14 cellular contexts compared by ENCODE assay signal in the genomic region with DNA sequence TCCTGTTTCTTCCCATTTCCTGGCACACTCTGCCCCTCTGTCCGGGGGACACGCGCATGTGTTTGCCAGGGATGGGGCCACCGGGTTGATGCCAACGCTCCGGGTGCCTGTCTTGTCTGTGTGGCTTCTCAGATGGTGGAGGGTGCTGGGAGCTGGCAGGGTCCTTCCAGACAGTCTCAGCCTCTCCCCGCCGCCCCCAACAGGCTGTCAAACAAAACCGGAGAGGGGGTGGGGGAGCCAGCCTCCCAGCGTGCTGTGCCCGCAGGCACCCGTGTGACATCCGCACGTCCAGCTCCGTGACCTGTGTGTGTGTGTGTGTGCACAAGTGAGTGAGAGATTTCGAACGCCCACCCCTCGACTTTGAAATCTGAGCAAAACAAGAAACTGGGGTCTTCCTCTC.
"Had no signal": no experiment of that assay in that cellular context is flagged by ENCODE, and none has a peak within 500 bp of the region (broad histone marks: within the 10 kb centered on the region; RNA-seq: fewer than 3 reads in every experiment).

No MANE protein-coding gene starts in this region.

- H3K4me3 ChIP-seq: colonic mucosa, ovary, spleen, thoracic aorta, upper lobe of right lung had no signal

- H3K36me3 ChIP-seq: ovary had no signal

- H3K27ac ChIP-seq: foreskin keratinocyte, ovary, spleen, thoracic aorta, upper lobe of right lung had no signal

- DNase-seq: activated CD4-positive, alpha-beta memory T cell treated with anti-CD3 and anti-CD28 coated beads for 36 hours; activated CD4-positive, alpha-beta T cell treated with anti-CD3 and anti-CD28 coated beads for 36 hours; activated effector memory CD4-positive, alpha-beta T cell treated with Interleukin-2 at 50 U/mL for 16 hours; activated naive CD4-positive, alpha-beta T cell treated with anti-CD3 and anti-CD28 coated beads, Interleukin-2, amount 50 U/mL, for 16 hours; activated T-cell treated with anti-CD3 and anti-CD28 coated beads, Interleukin-2, amount 50 U/mL, for 24 hours; caudate nucleus; colonic mucosa; foreskin keratinocyte; kidney glomerular epithelial cell; mesendoderm; spleen; upper lobe of right lung had no signal

- H3K9me3 ChIP-seq: colonic mucosa, ovary, spleen, thoracic aorta, upper lobe of right lung had no signal

- H3K4me1 ChIP-seq: colonic mucosa, foreskin keratinocyte, upper lobe of right lung had no signal

- H3K27me3 ChIP-seq: colonic mucosa, foreskin keratinocyte, ovary, upper lobe of right lung had no signal
